ENCODE assay signal across 8 cellular contexts in the genomic region with DNA sequence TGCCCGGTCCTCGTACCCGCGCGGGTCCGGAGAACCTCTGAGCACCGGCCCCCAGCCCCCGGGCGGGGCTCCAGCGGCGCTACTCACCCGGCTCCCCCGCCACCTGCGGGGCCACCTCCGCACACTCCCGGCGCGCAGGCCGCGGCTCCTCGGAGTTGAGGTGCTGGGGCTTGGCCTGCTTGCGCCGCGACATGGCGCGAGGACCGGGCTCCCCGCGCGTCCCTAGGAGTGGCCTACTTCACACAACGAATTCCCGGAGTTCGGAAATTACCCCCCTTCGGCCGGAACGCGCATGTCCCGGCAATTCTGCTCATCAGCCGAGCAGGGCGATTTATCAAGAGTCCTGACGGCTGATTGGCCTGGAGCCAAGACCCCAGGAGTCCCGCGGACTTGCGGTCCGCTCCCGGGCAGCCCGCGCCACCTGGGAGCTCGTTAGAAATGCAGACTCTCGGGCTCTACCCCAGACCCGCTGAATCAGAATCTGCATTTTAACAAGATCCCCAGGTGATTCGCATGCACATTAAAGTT.
A peak's percentile ranks its signal among the peaks of the same experiment; 100 is the strongest.
DNase-seq lines count a peak whose midpoint lies in the region; ATAC-seq, FAIRE-seq and TF ChIP-seq lines count a peak whose summit lies in the region.

No MANE protein-coding gene starts in this region.

- TF ChIP-seq EP300 in K562 (IDR thresholded peaks at IDR 0.05; ENCODE audit: low read length): no peak

- POLR2A ChIA-PET in K562 (lab: Yijun Ruan, JAX): no interaction called here

- H3K4me3 ChIP-seq in K562: no peak overlapping the region

- no peak for TF ChIP-seq CTCF in K562 (IDR thresholded peaks at IDR 0.05 in 2 of 3, conservative IDR thresholded peaks at IDR 0.05 in 1 of 3; ENCODE audit: insufficient read depth in 2 of 3, low read depth in 1 of 3, low read length in 3 of 3)

- DNase-seq in activated naive CD4-positive, alpha-beta T cell treated with anti-CD3 and anti-CD28 coated beads for 36 hours: no peak
- no peak for DNase-seq in activated naive CD4-positive, alpha-beta T cell treated with anti-CD3 and anti-CD28 coated beads, Interleukin-2, amount 10 ng/mL, durations not matched to agents 7 days and 5 days
- no peak for DNase-seq in K562 (ENCODE audit: extremely low read depth in 1 of 4, low spot score in 3 of 4)
- peak; percentile 72 for DNase-seq in iPS-NIHi7 (ENCODE audit: extremely low spot score)
- DNase-seq in stimulated activated naive CD8-positive, alpha-beta T cell treated with anti-CD3 and anti-CD28 coated beads, Interleukin-15, Interleukin-2, amounts not matched to agents 100 U/mL and 50 U/mL, for 24 hours: peak; percentile 12
- DNase-seq in stimulated activated naive CD4-positive, alpha-beta T cell (lab: John Stamatoyannopoulos, UW): no peak
- DNase-seq in NK-92 (lab: John Stamatoyannopoulos, UW; ENCODE audit: unreplicated experiment): no peak

- peaks cover 0 to 14% of the 10 kb centered on the region in 2 experiments; a peak in 2 of 5 replicates for H3K4me1 ChIP-seq in K562 (replicated peaks in 1 of 2; ENCODE audit: control insufficient read depth in 2 of 2, insufficient read depth in 2 of 2, low read length in 2 of 2)

- no peaks in the 10 kb centered on the region for H3K36me3 ChIP-seq in K562 (ENCODE audit: control insufficient read depth, insufficient read depth, low read length)

- CTCF ChIA-PET in activated naive CD4-positive, alpha-beta T cell treated with anti-CD3 and anti-CD28 coated beads for 36 hours (lab: Charles Lee): interaction anchor here (0.7 to 1.3 kb wide), 5 partner anchors 8 to 837 kb away, joined by 3 to 6 read pairs (median 4); no protein-coding TSS in a partner anchor
- CTCF ChIA-PET in activated naive CD4-positive, alpha-beta T cell treated with anti-CD3 and anti-CD28 coated beads, Interleukin-2, amount 10 ng/mL, durations not matched to agents 7 days and 5 days (lab: Charles Lee): interaction anchor here (0.5 to 1.3 kb wide), 4 partner anchors 9 to 1117 kb away, joined by 3 to 4 read pairs (median 3); partner anchors contain the start of gene ZFP64
- CTCF ChIA-PET in K562 (lab: Yijun Ruan, JAX; ENCODE audit: low intra/inter-chr PET ratio): no interaction called here

- no peak for FAIRE-seq in K562 (lab: Jason Lieb, UNC)

- no peaks in the 10 kb centered on the region for H3K9me3 ChIP-seq in K562 (replicated peaks; ENCODE audit: control insufficient read depth, insufficient read depth, low read depth, low read length)

- H4K20me1 ChIP-seq in K562 (replicated peaks; ENCODE audit: control insufficient read depth, insufficient read depth, low read length): no peaks in the 10 kb centered on the region

- intact Hi-C loops in activated naive CD4-positive, alpha-beta T cell treated with anti-CD3 and anti-CD28 coated beads for 36 hours (cut with micrococcal nuclease): loop anchor here (1.0 kb wide), 1 partner anchor 45 kb away; no protein-coding TSS in a partner anchor
- intact Hi-C loops in K562 (cut with micrococcal nuclease): no loop called here

- no peaks in the 10 kb centered on the region for H3K36me3 Mint-ChIP-seq in activated naive CD4-positive, alpha-beta T cell treated with anti-CD3 and anti-CD28 coated beads for 36 hours (ENCODE audit: low read depth)
- H3K36me3 Mint-ChIP-seq in activated naive CD4-positive, alpha-beta T cell treated with anti-CD3 and anti-CD28 coated beads, Interleukin-2, amount 10 ng/mL, durations not matched to agents 7 days and 5 days: no peaks in the 10 kb centered on the region

- no peak for TF ChIP-seq POLR2A in K562 (conservative IDR thresholded peaks at IDR 0.05)

- H3K27me3 ChIP-seq in K562 (ENCODE audit: control insufficient read depth in 2 of 2, insufficient read depth in 2 of 2, low read length in 2 of 2): peaks cover 0 to 11% of the 10 kb centered on the region in 2 experiments; a peak in 3 of 5 replicates

- no peaks in the 10 kb centered on the region for H3K79me2 ChIP-seq in K562 (ENCODE audit: control insufficient read depth, insufficient read depth, low read length)

- peak overlapping the region; percentile 46 for H3K4me3 Mint-ChIP-seq in activated naive CD4-positive, alpha-beta T cell treated with anti-CD3 and anti-CD28 coated beads for 36 hours
- H3K4me3 Mint-ChIP-seq in activated naive CD4-positive, alpha-beta T cell treated with anti-CD3 and anti-CD28 coated beads, Interleukin-2, amount 10 ng/mL, durations not matched to agents 7 days and 5 days: no peak overlapping the region

- no peak overlapping the region for H2AFZ ChIP-seq in K562 (ENCODE audit: low read depth, low read length)

- H3K4me2 ChIP-seq in K562 (ENCODE audit: insufficient read depth, low read length): no peak overlapping the region

- 83% methylated on average over 22 of the region's 52 CpGs for WGBS in K562 (ENCODE audit: insufficient coverage, low coverage, missing lambda C conversion rate)

- ATAC-seq in K562 (no peak), GM18519 (IDR thresholded peaks at IDR 0.05; ENCODE audit: low FRiP score, unreplicated experiment) (no peak)
- ATAC-seq in stimulated activated naive CD8-positive, alpha-beta T cell treated with anti-CD3 and anti-CD28 coated beads, Interleukin-15, Interleukin-2, amounts not matched to agents 100 U/mL and 50 U/mL, for 24 hours: peak; percentile 9

- peaks cover 23% of the 10 kb centered on the region for H3K4me1 Mint-ChIP-seq in activated naive CD4-positive, alpha-beta T cell treated with anti-CD3 and anti-CD28 coated beads for 36 hours (ENCODE audit: low read depth)
- peaks cover 26% of the 10 kb centered on the region for H3K4me1 Mint-ChIP-seq in activated naive CD4-positive, alpha-beta T cell treated with anti-CD3 and anti-CD28 coated beads, Interleukin-2, amount 10 ng/mL, durations not matched to agents 7 days and 5 days

- no peak overlapping the region for H3K27ac ChIP-seq in K562 (ENCODE audit: extremely low read depth, low read depth, low read length)

- H3K27ac Mint-ChIP-seq in activated naive CD4-positive, alpha-beta T cell treated with anti-CD3 and anti-CD28 coated beads for 36 hours: no peak overlapping the region
- no peak overlapping the region for H3K27ac Mint-ChIP-seq in activated naive CD4-positive, alpha-beta T cell treated with anti-CD3 and anti-CD28 coated beads, Interleukin-2, amount 10 ng/mL, durations not matched to agents 7 days and 5 days

- no peak for TF ChIP-seq RAD21 in K562 (CRISPR knock-in tag; conservative IDR thresholded peaks at IDR 0.05 in 1 of 2, IDR thresholded peaks at IDR 0.05 in 1 of 2)

- BruUV-seq in K562 (replicated peaks; lab: Mats Ljungman, UMichigan): no TSS peak

- H3K9ac ChIP-seq in K562 (ENCODE audit: insufficient read depth in 1 of 2, low read depth in 2 of 2, low read length in 2 of 2): no peak overlapping the region

- no peaks in the 10 kb centered on the region for H3K9me1 ChIP-seq in K562 (ENCODE audit: control insufficient read depth, insufficient read depth, low read length)

- in situ Hi-C loops in K562 (cut with MboI): no loop called here

- H3K9me3 Mint-ChIP-seq in activated naive CD4-positive, alpha-beta T cell treated with anti-CD3 and anti-CD28 coated beads for 36 hours: no peaks in the 10 kb centered on the region
- H3K9me3 Mint-ChIP-seq in activated naive CD4-positive, alpha-beta T cell treated with anti-CD3 and anti-CD28 coated beads, Interleukin-2, amount 10 ng/mL, durations not matched to agents 7 days and 5 days: no peaks in the 10 kb centered on the region

- peaks cover 23% of the 10 kb centered on the region for H3K27me3 Mint-ChIP-seq in activated naive CD4-positive, alpha-beta T cell treated with anti-CD3 and anti-CD28 coated beads for 36 hours (ENCODE audit: low read depth)
- H3K27me3 Mint-ChIP-seq in activated naive CD4-positive, alpha-beta T cell treated with anti-CD3 and anti-CD28 coated beads, Interleukin-2, amount 10 ng/mL, durations not matched to agents 7 days and 5 days: peaks cover 48% of the 10 kb centered on the region

TF ChIP-seq in K562, 482 proteins besides CTCF, POLR2A, EP300 and RAD21:
- TF ChIP-seq NFIC (IDR thresholded peaks at IDR 0.05) (peak; percentile 55; the same call in 1 of the 2 replicates), HNRNPH1 (optimal IDR thresholded peaks at IDR 0.05; ENCODE audit: low read depth, low read length) (no peak)

Comparison
In these comparisons a context has a peak if more than half of its experiments do, and no peak if none do; other contexts are left out.
1. DNase-seq: peak in iPS-NIHi7 (single experiment) and stimulated activated naive CD8-positive, alpha-beta T cell treated with anti-CD3 and anti-CD28 coated beads, Interleukin-15, Interleukin-2, amounts not matched to agents 100 U/mL and 50 U/mL, for 24 hours (single experiment); none in activated naive CD4-positive, alpha-beta T cell treated with anti-CD3 and anti-CD28 coated beads for 36 hours (single experiment), activated naive CD4-positive, alpha-beta T cell treated with anti-CD3 and anti-CD28 coated beads, Interleukin-2, amount 10 ng/mL, durations not matched to agents 7 days and 5 days (single experiment), K562 (0 of 4), stimulated activated naive CD4-positive, alpha-beta T cell (0 of 6) and NK-92 (single experiment).